In the genomic region with DNA sequence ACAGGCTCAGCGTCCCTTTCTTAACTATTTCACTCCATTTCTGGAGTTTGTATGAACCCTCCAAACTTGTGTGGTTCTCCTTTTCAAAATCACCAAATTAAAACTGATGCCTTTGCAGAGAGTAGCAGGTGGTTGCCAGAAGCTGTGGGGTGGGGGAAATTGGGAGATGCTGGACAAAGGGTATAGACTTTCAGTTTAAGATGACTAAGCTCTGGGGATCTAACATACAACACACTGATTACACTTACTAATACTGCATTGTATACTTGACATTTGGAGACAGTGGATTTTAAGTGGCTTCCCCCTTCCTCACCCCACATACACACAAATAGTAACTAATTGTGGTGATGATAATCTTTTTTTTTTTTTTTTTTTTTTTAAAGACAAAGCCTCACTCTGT, we compare ENCODE assay signal across 22 cellular contexts.
"Had no signal": no experiment of that assay in that cellular context is flagged by ENCODE, and none has a peak within 500 bp of the region (broad histone marks: within the 10 kb centered on the region; RNA-seq: fewer than 3 reads in every experiment).

No MANE protein-coding gene starts in this region.

- H3K36me3 ChIP-seq: ascending aorta had no signal

- H3K27ac ChIP-seq: ascending aorta, body of pancreas had no signal

- H3K4me3 Mint-ChIP-seq: activated B cell treated with CpG ODN at 0.5 μM for 24 hours; activated CD4-positive, alpha-beta T cell treated with anti-CD3 and anti-CD28 coated beads, Interleukin-2, amount 10 ng/mL, durations not matched to agents 24 days and 14 days had no signal

- DNase-seq: activated B cell treated with CpG ODN at 0.5 μM for 24 hours; activated CD4-positive, alpha-beta T cell treated with anti-CD3 and anti-CD28 coated beads for 1 hour; activated CD4-positive, alpha-beta T cell treated with anti-CD3 and anti-CD28 coated beads, Interleukin-2, amount 10 ng/mL, durations not matched to agents 24 days and 14 days; activated CD4-positive, alpha-beta T cell treated with anti-CD3 and anti-CD28 coated beads, Interleukin-2, amount 50 U/mL, for 48 hours; activated naive CD4-positive, alpha-beta T cell treated with anti-CD3 and anti-CD28 coated beads, Interleukin-2, amount 50 U/mL, for 16 hours; amniotic stem cell; body of pancreas; central memory CD4-positive, alpha-beta T cell; Kasumi-1; NCI-H1048; NCI-H146; NCI-H187 treated with DMSO at 0.1 percent for 48 hours; NCI-H2171; NCI-H2227 treated with DMSO at 0.1 percent for 48 hours; NCI-H446 treated with DMSO at 0.1 percent for 48 hours; NCI-H526; NCI-H774; SIG-M5; T-cell; T-helper 2 cell; T1000 had no signal

- H3K9me3 ChIP-seq: ascending aorta, body of pancreas had no signal

- H3K4me1 ChIP-seq: ascending aorta, body of pancreas had no signal

- H3K4me3 ChIP-seq: ascending aorta, body of pancreas had no signal

- H3K9me3 Mint-ChIP-seq: activated B cell treated with CpG ODN at 0.5 μM for 24 hours had no signal

- ATAC-seq: body of pancreas, T-cell had no signal

- H3K27me3 ChIP-seq: ascending aorta, body of pancreas had no signal

- H3K27ac Mint-ChIP-seq: activated B cell treated with CpG ODN at 0.5 μM for 24 hours; activated CD4-positive, alpha-beta T cell treated with anti-CD3 and anti-CD28 coated beads, Interleukin-2, amount 10 ng/mL, durations not matched to agents 24 days and 14 days; T-cell had no signal
